Comparison of ENCODE assay signal across 9 cellular contexts in the genomic region with DNA sequence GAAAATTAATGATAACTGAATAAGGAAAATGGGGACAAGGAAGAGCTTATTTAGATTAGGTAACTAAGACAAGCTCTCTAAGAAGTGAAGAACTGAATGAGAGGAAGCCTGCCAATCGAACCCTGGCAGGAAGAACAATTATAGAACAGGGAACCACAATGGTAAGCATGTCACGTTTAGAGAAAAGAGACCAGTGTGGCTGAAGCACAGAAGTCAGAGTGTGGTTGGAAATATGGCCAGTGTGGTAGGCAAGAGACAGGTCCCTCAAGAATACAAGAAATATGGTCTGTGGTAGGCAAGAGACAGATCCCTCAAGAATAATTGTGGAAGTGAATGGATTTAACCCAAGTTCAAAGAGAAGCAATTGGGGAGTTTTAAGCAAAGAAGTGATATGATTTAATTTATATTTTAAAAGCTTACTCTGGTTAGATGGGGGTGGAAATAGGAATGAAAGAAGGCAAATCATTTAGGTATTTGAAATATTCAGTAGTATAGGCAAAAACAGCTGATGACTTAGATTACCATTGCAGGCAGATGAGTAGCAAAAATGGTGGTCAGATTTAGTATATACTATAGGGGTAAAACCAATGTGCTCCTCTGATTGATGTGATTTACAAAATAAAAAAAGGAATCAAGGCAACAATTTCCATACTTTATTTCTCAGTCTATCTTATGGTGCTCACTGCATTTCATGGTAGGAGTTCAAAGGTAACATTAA. TPM values are rescaled to one million over a fixed set of nuclear protein-coding genes. Genes with fewer than 3 reads are reported as not detected.
DNase-seq lines count a peak whose midpoint lies in the region; ATAC-seq, FAIRE-seq and TF ChIP-seq lines count a peak whose summit lies in the region.
"Had no signal": no experiment of that assay in that cellular context is flagged by ENCODE, and none has a peak within 500 bp of the region (broad histone marks: within the 10 kb centered on the region; RNA-seq: fewer than 3 reads in every experiment).

No MANE protein-coding gene starts in this region.

- H3K36me3 ChIP-seq in GM06990 (ENCODE audit: control insufficient read depth, insufficient read depth, low read length) = no peaks in the 10 kb centered on the region
- no peaks in the 10 kb centered on the region for H3K36me3 ChIP-seq in kidney (ENCODE audit: control insufficient read depth in 1 of 2, insufficient read depth in 2 of 2, low read length in 2 of 2)
- H3K36me3 ChIP-seq in H7 (replicated peaks; ENCODE audit: control insufficient read depth, insufficient read depth, low read length) = no peaks in the 10 kb centered on the region
- H3K36me3 ChIP-seq: MG63 had no signal

- intact Hi-C loops in kidney (cut with DNase I) = no loop called here

- no peak overlapping the region for H3K9ac ChIP-seq in kidney (ENCODE audit: low read length in 2 of 2)

- peak; percentile 49 for DNase-seq in GM06990 (ENCODE audit: extremely low read depth, insufficient read length)
- peak; percentile 33 for DNase-seq in UCSD-AML1 (lab: John Stamatoyannopoulos, UW; ENCODE audit: unreplicated experiment)
- DNase-seq in kidney = no peak
- DNase-seq in substantia nigra (lab: John Stamatoyannopoulos, UW) = no peak
- DNase-seq in effector CD4-positive, alpha-beta T cell = no peak
- no peak for DNase-seq in H7
- DNase-seq: MG63 had no signal

- FAIRE-seq in kidney (lab: Jason Lieb, UNC) = no peak

- H3K27me3 ChIP-seq in GM06990 (replicated peaks; ENCODE audit: control insufficient read depth, insufficient read depth, low read length) (no peaks in the 10 kb centered on the region), H7 (ENCODE audit: control insufficient read depth, insufficient read depth, low read length) (no peaks in the 10 kb centered on the region)
- H3K27me3 ChIP-seq: MG63 had no signal

- no peak for TF ChIP-seq CTCF in GM06990 (IDR thresholded peaks at IDR 0.05; ENCODE audit: insufficient read depth, low read length, poor library complexity, severe bottlenecking)
- TF ChIP-seq CTCF in kidney (IDR thresholded peaks at IDR 0.05; ENCODE audit: borderline replicate concordance, extremely low read depth, insufficient read depth) = no peak

- H3K27ac ChIP-seq in kidney (ENCODE audit: low read depth in 2 of 2, low read length in 2 of 2) (no peak overlapping the region), substantia nigra (ENCODE audit: low read depth, low read length, poor library complexity, severe bottlenecking) (no peak overlapping the region)

- H3K9me3 ChIP-seq in kidney (ENCODE audit: control insufficient read depth in 1 of 2, low read length in 2 of 2) = no peaks in the 10 kb centered on the region

- ATAC-seq in GM19395 (IDR thresholded peaks at IDR 0.05; ENCODE audit: unreplicated experiment) (peak; percentile 92), HG03060 (IDR thresholded peaks at IDR 0.05; ENCODE audit: low read depth, unreplicated experiment) (peak; percentile 83)

- H3K4me3 ChIP-seq in GM06990 (replicated peaks; ENCODE audit: low read depth, low read length) = no peak overlapping the region
- H3K4me3 ChIP-seq in kidney (ENCODE audit: low read length in 2 of 2) = no peak overlapping the region
- no peak overlapping the region for H3K4me3 ChIP-seq in H7 (ENCODE audit: insufficient read depth, low read depth, low read length)
- H3K4me3 ChIP-seq: MG63 had no signal

- H3K4me1 ChIP-seq in kidney (ENCODE audit: control insufficient read depth in 1 of 2, insufficient read depth in 1 of 2, low read depth in 1 of 2, low read length in 2 of 2) = no peaks in the 10 kb centered on the region

RNA-seq across cellular contexts. Expression of gene ERMN, which starts 38.8 kb away (rescaled TPM):
- 1.6 TPM for total RNA-seq in kidney
- polyA plus RNA-seq in kidney (ENCODE audit: insufficient read depth, low read depth, low replicate concordance) = 0.11 TPM
- total RNA-seq in H7 (2014; rRNA removed; shearing (Covaris generic)) = 0.04 and 0.31 TPM in 2 replicates

Comparison
In these comparisons a context has a peak if more than half of its experiments do, and no peak if none do; other contexts are left out.
1. DNase-seq: peak in GM06990 (single experiment) and UCSD-AML1 (single experiment); none in kidney (single experiment), substantia nigra (0 of 49), effector CD4-positive, alpha-beta T cell (single experiment) and H7 (single experiment).